In the genomic region with DNA sequence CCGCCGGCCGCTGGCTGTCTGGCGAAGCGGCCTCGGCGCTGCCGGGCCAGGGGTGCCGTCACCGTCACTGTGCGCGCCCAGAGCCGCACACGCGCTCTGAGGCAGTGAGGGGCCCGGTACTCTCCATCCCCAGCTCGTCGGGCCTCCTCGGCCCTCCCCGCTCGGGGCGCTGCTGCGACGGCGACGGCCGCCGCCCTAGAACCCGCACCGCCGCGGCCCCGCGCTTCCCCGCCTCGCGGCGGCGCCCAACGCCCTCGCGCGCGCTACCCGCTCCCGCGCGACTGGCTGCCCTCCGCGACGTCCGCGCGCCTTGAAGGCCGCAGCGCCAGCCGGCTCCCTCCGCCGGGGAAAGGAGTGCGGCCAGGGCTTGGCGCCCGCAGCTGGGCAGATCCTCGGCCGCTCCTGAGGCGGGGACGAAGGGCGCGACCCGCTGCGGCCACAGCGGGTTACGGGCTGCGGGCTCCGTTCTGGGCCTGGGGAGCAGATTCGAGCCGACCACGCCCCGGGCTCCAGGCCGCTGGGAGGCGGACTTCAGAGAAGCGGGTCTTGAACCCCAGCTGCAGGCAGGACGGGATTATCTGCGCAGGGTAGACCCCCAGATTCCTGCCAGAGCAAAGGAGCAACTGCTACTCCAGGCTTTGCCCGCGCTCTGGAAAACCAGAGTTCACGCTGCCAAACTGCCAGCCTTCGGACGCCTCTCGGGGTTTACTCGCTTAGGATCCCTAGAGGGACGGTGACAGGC, we compare ENCODE assay signal across 8 cellular contexts. TPM values are rescaled to one million over a fixed set of nuclear protein-coding genes. Genes with fewer than 3 reads are reported as not detected.
DNase-seq lines count a peak whose midpoint lies in the region; ATAC-seq and TF ChIP-seq lines count a peak whose summit lies in the region.

A gene (minus strand): TSS at position 283 of the 742 bp plus-strand sequence. CDS start 519 bp downstream, outside the sequence.

- no peaks in the 10 kb centered on the region for H3K36me3 ChIP-seq in Karpas-422 (ENCODE audit: insufficient read depth, low read length)

- TF ChIP-seq POLR2A in GM18951 (IDR thresholded peaks at IDR 0.05; ENCODE audit: extremely low read depth, insufficient read depth, insufficient read length): peak; percentile 74

- CTCF ChIA-PET in activated B cell treated with CpG ODN at 0.5 μM for 24 hours (lab: Charles Lee): no interaction called here

- peak within 1 kb of the TSS; percentile 78 for H3K4me3 Mint-ChIP-seq in activated B cell treated with CpG ODN at 0.5 μM for 24 hours

- in situ Hi-C loops in GM18951 (cut with MboI; ENCODE audit: low sequenced_read_pairs, unreplicated experiment): no loop called here

- H3K9me3 Mint-ChIP-seq in activated B cell treated with CpG ODN at 0.5 μM for 24 hours: no peaks in the 10 kb centered on the region

- H3K27me3 ChIP-seq in Karpas-422 (ENCODE audit: low read length): no peaks in the 10 kb centered on the region

- H3K9me2 ChIP-seq in Karpas-422 (replicated peaks; ENCODE audit: insufficient read depth, low read length): no peaks in the 10 kb centered on the region

- no peak within 1 kb of the TSS for H3K27ac Mint-ChIP-seq in activated B cell treated with CpG ODN at 0.5 μM for 24 hours

- H3K9ac ChIP-seq in Karpas-422 (ENCODE audit: low read length): no peak within 1 kb of the TSS

- DNase-seq in AG09309 (ENCODE audit: low read depth) (peak; percentile 27), LNCaP clone FGC (ENCODE audit: low read depth) (no peak), activated B cell treated with CpG ODN at 0.5 μM for 24 hours (peak; percentile 33), dermis microvascular lymphatic vessel endothelial cell (ENCODE audit: low read depth in 2 of 2) (peak; percentile 23 to 76), left kidney (ENCODE audit: low read depth, low spot score) (peak; percentile 92), Karpas-422 (no peak)
- DNase-seq in stimulated activated CD4-positive, alpha-beta T cell treated with anti-CD3 and anti-CD28 coated beads, Interleukin-15, amount 100 ng/mL, for 1 hour (ENCODE audit: low read depth in 1 of 2, low spot score in 1 of 2): peak; percentile 20 to 46

- H3K36me3 Mint-ChIP-seq in activated B cell treated with CpG ODN at 0.5 μM for 24 hours (ENCODE audit: low read depth): no peaks in the 10 kb centered on the region

- intact Hi-C loops in activated B cell treated with CpG ODN at 0.5 μM for 24 hours (cut with micrococcal nuclease): no loop called here

- H4K20me1 ChIP-seq in Karpas-422 (ENCODE audit: insufficient read depth, low read depth, low read length): no peaks in the 10 kb centered on the region

- POLR2A ChIA-PET in activated B cell treated with CpG ODN at 0.5 μM for 24 hours (lab: Charles Lee): interaction anchor here (0.6 kb wide), 1 partner anchor 1228 kb away, joined by 3 read pairs; no protein-coding TSS in a partner anchor

- H3K9me3 ChIP-seq in Karpas-422 (ENCODE audit: low read length): no peaks in the 10 kb centered on the region

- ATAC-seq in activated B cell treated with CpG ODN at 0.5 μM for 24 hours (ENCODE audit: low read depth): peak; percentile 80

- no peaks in the 10 kb centered on the region for H3K79me2 ChIP-seq in Karpas-422 (ENCODE audit: low read length)

- no peak within 1 kb of the TSS for H2AFZ ChIP-seq in Karpas-422 (ENCODE audit: low read length)

- peak within 1 kb of the TSS; percentile 75 for H3K4me3 ChIP-seq in AG09309 (ENCODE audit: control insufficient read depth, low read depth, low read length)
- H3K4me3 ChIP-seq in LNCaP clone FGC (ENCODE audit: low read depth, low read length): peak within 1 kb of the TSS; percentile 77
- no peak within 1 kb of the TSS for H3K4me3 ChIP-seq in Karpas-422 (ENCODE audit: low read length)

- H3K27ac ChIP-seq in Karpas-422 (ENCODE audit: low read length): no peak within 1 kb of the TSS

- H3K27me3 Mint-ChIP-seq in activated B cell treated with CpG ODN at 0.5 μM for 24 hours: peaks cover 3% of the 10 kb centered on the region

- peaks cover 5% of the 10 kb centered on the region for H3K4me1 Mint-ChIP-seq in activated B cell treated with CpG ODN at 0.5 μM for 24 hours

- TF ChIP-seq CTCF in AG09309 (IDR thresholded peaks at IDR 0.05; ENCODE audit: control insufficient read depth, insufficient read depth, low read depth, low read length, missing control alignments) (no peak), LNCaP clone FGC (IDR thresholded peaks at IDR 0.05; ENCODE audit: control insufficient read depth, extremely low read depth, insufficient read depth) (peak; percentile 35; the same call in 1 of the 2 replicates), activated B cell treated with CpG ODN at 0.5 μM for 24 hours (IDR thresholded peaks at IDR 0.05) (no peak)

- H3K4me2 ChIP-seq in Karpas-422 (ENCODE audit: low read depth, low read length, poor library complexity, severe bottlenecking): no peak within 1 kb of the TSS

- H3K4me1 ChIP-seq in Karpas-422 (ENCODE audit: low read length): no peaks in the 10 kb centered on the region

RNA-seq across cellular contexts. Expression of the gene that starts here (rescaled TPM):
- 3.0 and 3.4 TPM in 2 replicates for total RNA-seq in activated B cell treated with CpG ODN at 0.5 μM for 24 hours
- total RNA-seq in dermis microvascular lymphatic vessel endothelial cell: 15.7 and 23.9 TPM in 2 replicates
- total RNA-seq in Karpas-422 (2014; rRNA removed; shearing (Covaris generic); ENCODE audit: low replicate concordance): not detected in 2 replicates

Comparison
In these comparisons a context has a peak if more than half of its experiments do, and no peak if none do; other contexts are left out.
1. DNase-seq: peak in AG09309 (single experiment), activated B cell treated with CpG ODN at 0.5 μM for 24 hours (single experiment), dermis microvascular lymphatic vessel endothelial cell (2 of 2), left kidney (single experiment) and stimulated activated CD4-positive, alpha-beta T cell treated with anti-CD3 and anti-CD28 coated beads, Interleukin-15, amount 100 ng/mL, for 1 hour (2 of 2); none in LNCaP clone FGC (single experiment) and Karpas-422 (single experiment).